In genomic region chr10:67602268-67602950, GRCh38 we compare ENCODE assay signal across 11 cellular contexts.
DNase-seq lines count a peak whose midpoint lies in the region; ATAC-seq and TF ChIP-seq lines count a peak whose summit lies in the region.
"Had no signal": no experiment of that assay in that cellular context is flagged by ENCODE, and none has a peak within 500 bp of the region (broad histone marks: within the 10 kb centered on the region; RNA-seq: fewer than 3 reads in every experiment).

No MANE protein-coding gene starts in this region.

- no peak overlapping the region for H2AFZ ChIP-seq in smooth muscle cell (ENCODE audit: low read depth)

- DNase-seq in HFF-Myc (ENCODE audit: extremely low read depth, low read depth) (peak; percentile 50), fibroblast of pulmonary artery (ENCODE audit: low read depth) (peak; percentile 90), smooth muscle cell (lab: John Stamatoyannopoulos, UW; ENCODE audit: unreplicated experiment) (no peak)
- no peak for DNase-seq in activated naive CD4-positive, alpha-beta T cell treated with Interleukin-2 at 50 U/mL for 16 hours
- DNase-seq: DMS153, KG1, NCI-H2029 treated with DMSO at 0.1 percent for 48 hours, retina had no signal

- ATAC-seq in SK-N-SH treated with all-trans-retinoic acid at 6 μM for 48 hours (peak; percentile 68), GM18868 (IDR thresholded peaks at IDR 0.05; ENCODE audit: unreplicated experiment) (no peak), HG03354 (IDR thresholded peaks at IDR 0.05; ENCODE audit: poor library complexity, severe bottlenecking, unreplicated experiment) (no peak)

- H4K20me1 ChIP-seq in smooth muscle cell (ENCODE audit: low read depth), result no peaks in the 10 kb centered on the region

- 40% methylated on average over 4 of the region's 4 CpGs for WGBS in smooth muscle cell (ENCODE audit: low lambda C conversion rate)

- H3K9ac ChIP-seq in smooth muscle cell (ENCODE audit: low read depth), result no peak overlapping the region

- TF ChIP-seq CTCF in HFF-Myc (IDR thresholded peaks at IDR 0.05; ENCODE audit: low read depth, low read length, missing control alignments), result no peak
- TF ChIP-seq CTCF in fibroblast of pulmonary artery (IDR thresholded peaks at IDR 0.05; ENCODE audit: low read length, missing control alignments), result no peak
- TF ChIP-seq CTCF in smooth muscle cell (IDR thresholded peaks at IDR 0.05; ENCODE audit: borderline replicate concordance, insufficient read depth, poor library complexity, severe bottlenecking), result no peak

- H3K4me1 ChIP-seq in smooth muscle cell (ENCODE audit: low read depth), result peaks cover 16% of the 10 kb centered on the region

- H3K4me3 ChIP-seq in HFF-Myc (replicated peaks; ENCODE audit: low read depth, low read length), result no peak overlapping the region
- H3K4me3 ChIP-seq in fibroblast of pulmonary artery (replicated peaks; ENCODE audit: low read depth, low read length), result no peak overlapping the region
- no peak overlapping the region for H3K4me3 ChIP-seq in smooth muscle cell

- no peaks in the 10 kb centered on the region for H3K9me3 ChIP-seq in smooth muscle cell (replicated peaks; ENCODE audit: low read depth)

- H3K4me2 ChIP-seq in smooth muscle cell, result peak overlapping the region; percentile 45

- no peaks in the 10 kb centered on the region for H3K36me3 ChIP-seq in smooth muscle cell (ENCODE audit: low read depth)

- peak overlapping the region; percentile 8 for H3K27ac ChIP-seq in smooth muscle cell (ENCODE audit: low read depth)

- H3K79me2 ChIP-seq in smooth muscle cell (ENCODE audit: low read depth), result no peaks in the 10 kb centered on the region

- peaks cover 5% of the 10 kb centered on the region for H3F3A ChIP-seq in smooth muscle cell (ENCODE audit: low read depth)

- no peaks in the 10 kb centered on the region for H3K27me3 ChIP-seq in smooth muscle cell (ENCODE audit: low read depth)

TF ChIP-seq in SK-N-SH treated with all-trans-retinoic acid at 6 μM for 48 hours, 23 proteins besides CTCF, POLR2A, EP300 and RAD21:
- no peak for TF ChIP-seq ZC3H10 (CRISPR knock-in tag; IDR thresholded peaks at IDR 0.05)
- TF ChIP-seq TSHZ2 (CRISPR knock-in tag; IDR thresholded peaks at IDR 0.05), result no peak
- no peak for TF ChIP-seq POU6F1 (CRISPR knock-in tag; IDR thresholded peaks at IDR 0.05; ENCODE audit: borderline replicate concordance, low read depth)
- no peak for TF ChIP-seq ARNTL (CRISPR knock-in tag; IDR thresholded peaks at IDR 0.05; ENCODE audit: borderline replicate concordance, low read depth)
- no peak for TF ChIP-seq BACH2 (CRISPR knock-in tag; IDR thresholded peaks at IDR 0.05; ENCODE audit: borderline replicate concordance)
- no peak for TF ChIP-seq ESRRG (CRISPR knock-in tag; IDR thresholded peaks at IDR 0.05)
- no peak for TF ChIP-seq RARB (CRISPR knock-in tag; IDR thresholded peaks at IDR 0.05)
TF ChIP-seq in SK-N-SH treated with all-trans-retinoic acid at 6 μM for 48 hours: peak in this region for 0.

Comparison
In these comparisons a context has a peak if more than half of its experiments do, and no peak if none do; other contexts are left out.
1. DNase-seq: peak in HFF-Myc (single experiment) and fibroblast of pulmonary artery (single experiment); none in smooth muscle cell (single experiment) and activated naive CD4-positive, alpha-beta T cell treated with Interleukin-2 at 50 U/mL for 16 hours (single experiment).